ENCODE assay signal across 18 cellular contexts in genomic region chr13:39259371-39259770, GRCh38.
DNase-seq lines count a peak whose midpoint lies in the region; ATAC-seq, FAIRE-seq and TF ChIP-seq lines count a peak whose summit lies in the region.
"Had no signal": no experiment of that assay in that cellular context is flagged by ENCODE, and none has a peak within 500 bp of the region (broad histone marks: within the 10 kb centered on the region; RNA-seq: fewer than 3 reads in every experiment).

No MANE protein-coding gene starts in this region.

- DNase-seq in stimulated activated naive CD4-positive, alpha-beta T cell treated with Interleukin-2 at 50 U/mL for 16 hours (lab: John Stamatoyannopoulos, UW): peak; percentile 1
- no peak for DNase-seq in stimulated activated naive CD4-positive, alpha-beta T cell (lab: John Stamatoyannopoulos, UW)
- DNase-seq in activated naive CD4-positive, alpha-beta T cell treated with anti-CD3 and anti-CD28 coated beads, Interleukin-2, amount 50 U/mL, for 16 hours: peak; percentile 10
- DNase-seq in stimulated activated naive CD8-positive, alpha-beta T cell treated with anti-CD3 and anti-CD28 coated beads, Interleukin-15, amount 100 ng/mL, for 72 hours: peak; percentile 8 to 35
- DNase-seq in kidney: no peak
- no peak for DNase-seq in DMS 273 (lab: John Stamatoyannopoulos, UW; ENCODE audit: unreplicated experiment)
- DNase-seq: activated T-cell treated with anti-CD3 and anti-CD28 coated beads, Interleukin-2, amount 50 U/mL, for 48 hours; colonic mucosa; KG1; NCI-H1092; retina; thyroid gland had no signal

- no peaks in the 10 kb centered on the region for H3K9me3 ChIP-seq in kidney (ENCODE audit: control insufficient read depth in 1 of 2, low read length in 2 of 2)
- H3K9me3 ChIP-seq: colonic mucosa, thyroid gland had no signal

- no peak for FAIRE-seq in kidney (lab: Jason Lieb, UNC)
- FAIRE-seq: D721Med had no signal

- H3K27me3 Mint-ChIP-seq in stimulated activated naive CD8-positive, alpha-beta T cell treated with anti-CD3 and anti-CD28 coated beads, Interleukin-15, amount 100 ng/mL, for 72 hours: peaks cover 7% of the 10 kb centered on the region

- H3K27ac Mint-ChIP-seq in stimulated activated naive CD8-positive, alpha-beta T cell treated with anti-CD3 and anti-CD28 coated beads, Interleukin-15, amount 100 ng/mL, for 72 hours: peak overlapping the region; percentile 30 to 42
- H3K27ac Mint-ChIP-seq: T-cell had no signal

- H3K4me3 ChIP-seq in kidney (ENCODE audit: low read length in 2 of 2): no peak overlapping the region
- H3K4me3 ChIP-seq: colonic mucosa, thyroid gland had no signal

- H3K27ac ChIP-seq in kidney (ENCODE audit: low read depth in 2 of 2, low read length in 2 of 2): no peak overlapping the region
- H3K27ac ChIP-seq: colonic mucosa, thyroid gland had no signal

- no peak overlapping the region for H3K9ac ChIP-seq in kidney (ENCODE audit: low read length in 2 of 2)

- peaks cover 22% of the 10 kb centered on the region for H3K4me1 Mint-ChIP-seq in stimulated activated naive CD8-positive, alpha-beta T cell treated with anti-CD3 and anti-CD28 coated beads, Interleukin-15, amount 100 ng/mL, for 72 hours

- H3K36me3 ChIP-seq in kidney (ENCODE audit: control insufficient read depth in 1 of 2, insufficient read depth in 2 of 2, low read length in 2 of 2): no peaks in the 10 kb centered on the region
- H3K36me3 ChIP-seq: colonic mucosa, thyroid gland had no signal

- peaks cover 0 to 3% of the 10 kb centered on the region in 2 donors for H3K4me1 ChIP-seq in kidney (ENCODE audit: control insufficient read depth in 1 of 2, insufficient read depth in 1 of 2, low read depth in 1 of 2, low read length in 2 of 2)
- H3K4me1 ChIP-seq: colonic mucosa, thyroid gland had no signal

- TF ChIP-seq CTCF in kidney (IDR thresholded peaks at IDR 0.05; ENCODE audit: borderline replicate concordance, extremely low read depth, insufficient read depth): no peak

- no peaks in the 10 kb centered on the region for H3K9me3 Mint-ChIP-seq in stimulated activated naive CD8-positive, alpha-beta T cell treated with anti-CD3 and anti-CD28 coated beads, Interleukin-15, amount 100 ng/mL, for 72 hours
- H3K9me3 Mint-ChIP-seq: T-cell had no signal

- intact Hi-C loops in kidney (cut with DNase I): no loop called here

- peak overlapping the region in 1 of 2 donors; percentile 37 for H3K4me3 Mint-ChIP-seq in stimulated activated naive CD8-positive, alpha-beta T cell treated with anti-CD3 and anti-CD28 coated beads, Interleukin-15, amount 100 ng/mL, for 72 hours
- H3K4me3 Mint-ChIP-seq: nephron, T-cell had no signal

- peak; percentile 80 for ATAC-seq in HG02610 (IDR thresholded peaks at IDR 0.05; ENCODE audit: unreplicated experiment)
- peak; percentile 84 for ATAC-seq in stimulated activated naive CD8-positive, alpha-beta T cell treated with anti-CD3 and anti-CD28 coated beads, Interleukin-15, amount 100 ng/mL, for 72 hours
- ATAC-seq in GM19395 (IDR thresholded peaks at IDR 0.05; ENCODE audit: unreplicated experiment): no peak
- ATAC-seq: HCT116 had no signal

Comparison
In these comparisons a context has a peak if more than half of its experiments do, and no peak if none do; other contexts are left out.
1. DNase-seq: peak in stimulated activated naive CD4-positive, alpha-beta T cell treated with Interleukin-2 at 50 U/mL for 16 hours (single experiment), activated naive CD4-positive, alpha-beta T cell treated with anti-CD3 and anti-CD28 coated beads, Interleukin-2, amount 50 U/mL, for 16 hours (single experiment) and stimulated activated naive CD8-positive, alpha-beta T cell treated with anti-CD3 and anti-CD28 coated beads, Interleukin-15, amount 100 ng/mL, for 72 hours (2 of 2); none in stimulated activated naive CD4-positive, alpha-beta T cell (0 of 6), kidney (single experiment) and DMS 273 (single experiment).